Comparison of ENCODE assay signal across 8 cellular contexts in the genomic region with DNA sequence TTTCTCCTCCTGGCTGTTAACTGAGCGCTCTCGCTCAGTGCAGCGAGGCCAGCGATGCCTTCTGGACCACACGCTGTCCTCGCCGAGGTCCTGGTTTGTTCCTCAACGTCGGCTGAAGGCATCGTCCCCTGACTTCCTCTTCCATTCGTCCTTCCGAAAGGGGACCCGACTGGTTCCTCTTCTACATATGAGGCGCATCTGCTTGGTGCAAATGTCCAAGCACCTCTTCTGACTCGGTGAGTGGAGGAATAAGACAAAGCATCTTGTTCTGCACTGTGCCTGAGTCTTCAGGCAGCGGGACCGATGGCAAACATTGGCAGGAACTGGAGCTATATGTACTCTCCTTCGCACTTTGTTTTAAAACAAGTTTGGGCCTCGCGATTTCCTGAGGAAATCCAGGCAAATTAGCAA. TPM values are rescaled to one million over a fixed set of nuclear protein-coding genes. Genes with fewer than 3 reads are reported as not detected.
A peak's percentile ranks its signal among the peaks of the same experiment; 100 is the strongest.
DNase-seq lines count a peak whose midpoint lies in the region; ATAC-seq and TF ChIP-seq lines count a peak whose summit lies in the region.

No MANE protein-coding gene starts in this region.

- H3K4me1 ChIP-seq in muscle layer of colon (ENCODE audit: insufficient read depth, low read length): no peaks in the 10 kb centered on the region

- H3K4me1 Mint-ChIP-seq in activated CD4-positive, alpha-beta T cell treated with anti-CD3 and anti-CD28 coated beads, Interleukin-2, amount 10 ng/mL, durations not matched to agents 24 days and 14 days: peaks cover 9% of the 10 kb centered on the region

- intact Hi-C loops in activated CD4-positive, alpha-beta T cell treated with anti-CD3 and anti-CD28 coated beads, Interleukin-2, amount 10 ng/mL, durations not matched to agents 24 days and 14 days (cut with micrococcal nuclease): no loop called here
- intact Hi-C loops in dorsolateral prefrontal cortex (cut with DNase I): no loop called here

- H3K4me3 ChIP-seq in dorsolateral prefrontal cortex (peak overlapping the region; percentile 33 to 75 (median 60)), muscle layer of colon (ENCODE audit: low read depth in 1 of 2, low read length in 2 of 2) (peak overlapping the region; percentile 58 to 60)

- H3K9me3 ChIP-seq in muscle layer of colon (ENCODE audit: low read length): no peaks in the 10 kb centered on the region

- H3K27ac Mint-ChIP-seq in activated CD4-positive, alpha-beta T cell treated with anti-CD3 and anti-CD28 coated beads, Interleukin-2, amount 10 ng/mL, durations not matched to agents 24 days and 14 days: no peak overlapping the region

- peaks cover 69% of the 10 kb centered on the region for H3K27me3 Mint-ChIP-seq in activated CD4-positive, alpha-beta T cell treated with anti-CD3 and anti-CD28 coated beads, Interleukin-2, amount 10 ng/mL, durations not matched to agents 24 days and 14 days

- peaks cover 0 to 64% (median 27%) of the 10 kb centered on the region in 45 donors for H3K27me3 ChIP-seq in dorsolateral prefrontal cortex
- peaks cover 0 to 14% of the 10 kb centered on the region in 2 donors for H3K27me3 ChIP-seq in muscle layer of colon (ENCODE audit: control insufficient read depth in 1 of 2, insufficient read depth in 2 of 2, low read length in 2 of 2)

- TF ChIP-seq CTCF in dorsolateral prefrontal cortex (IDR thresholded peaks at IDR 0.05 in 54 of 56, conservative IDR thresholded peaks at IDR 0.05 in 2 of 56; ENCODE audit: low read depth in 1 of 56, partially characterized antibody in 56 of 56): no peak

- no peaks in the 10 kb centered on the region for H3K36me3 ChIP-seq in muscle layer of colon (ENCODE audit: insufficient read depth, low read length)

- H3K27ac ChIP-seq in dorsolateral prefrontal cortex (peak overlapping the region in 7 of 59 donors; percentile 3 to 62 (median 42)), muscle layer of colon (ENCODE audit: low read depth, low read length) (no peak overlapping the region)

- peak; percentile 24 for ATAC-seq in HG02588 (IDR thresholded peaks at IDR 0.05; ENCODE audit: unreplicated experiment)

- H3K36me3 Mint-ChIP-seq in activated CD4-positive, alpha-beta T cell treated with anti-CD3 and anti-CD28 coated beads, Interleukin-2, amount 10 ng/mL, durations not matched to agents 24 days and 14 days (ENCODE audit: low read depth): no peaks in the 10 kb centered on the region

- no peaks in the 10 kb centered on the region for H3K9me3 Mint-ChIP-seq in activated CD4-positive, alpha-beta T cell treated with anti-CD3 and anti-CD28 coated beads, Interleukin-2, amount 10 ng/mL, durations not matched to agents 24 days and 14 days

- peak; percentile 54 for DNase-seq in activated CD4-positive, alpha-beta T cell treated with anti-CD3 and anti-CD28 coated beads, Interleukin-2, amount 10 ng/mL, durations not matched to agents 24 days and 14 days
- no peak for DNase-seq in activated CD4-positive, alpha-beta T cell treated with anti-CD3 and anti-CD28 coated beads, Interleukin-2, amount 50 U/mL, for 4 hours
- DNase-seq in NOMO-1 treated with DMSO at 0.1 percent for 48 hours (lab: John Stamatoyannopoulos, UW; ENCODE audit: unreplicated experiment) (peak; percentile 63), dorsolateral prefrontal cortex (no peak), NCI-H1436 treated with DMSO at 0.1 percent for 48 hours (lab: John Stamatoyannopoulos, UW) (no peak), NCI-H345 (lab: John Stamatoyannopoulos, UW) (no peak)

- peak overlapping the region; percentile 76 for H3K4me3 Mint-ChIP-seq in activated CD4-positive, alpha-beta T cell treated with anti-CD3 and anti-CD28 coated beads, Interleukin-2, amount 10 ng/mL, durations not matched to agents 24 days and 14 days

- H3K9ac ChIP-seq in muscle layer of colon (ENCODE audit: low read length): no peak overlapping the region

RNA-seq across cellular contexts. Expression of a gene that starts 0.7 kb away (rescaled TPM):
- not detected in 2 replicates for total RNA-seq in activated CD4-positive, alpha-beta T cell treated with anti-CD3 and anti-CD28 coated beads, Interleukin-2, amount 10 ng/mL, durations not matched to agents 24 days and 14 days
- total RNA-seq in dorsolateral prefrontal cortex: 10 to 100 TPM in 4 of 120 experiments, 1 to 10 TPM in 116; 2.1 to 14.1 (median 5.8) TPM

Comparison
In these comparisons a context has a peak if more than half of its experiments do, and no peak if none do; other contexts are left out.
1. DNase-seq: peak in activated CD4-positive, alpha-beta T cell treated with anti-CD3 and anti-CD28 coated beads, Interleukin-2, amount 10 ng/mL, durations not matched to agents 24 days and 14 days (single experiment) and NOMO-1 treated with DMSO at 0.1 percent for 48 hours (single experiment); none in activated CD4-positive, alpha-beta T cell treated with anti-CD3 and anti-CD28 coated beads, Interleukin-2, amount 50 U/mL, for 4 hours (0 of 2), dorsolateral prefrontal cortex (0 of 10), NCI-H1436 treated with DMSO at 0.1 percent for 48 hours (single experiment) and NCI-H345 (single experiment).